Comparison of ENCODE assay signal across 15 cellular contexts in the genomic region with DNA sequence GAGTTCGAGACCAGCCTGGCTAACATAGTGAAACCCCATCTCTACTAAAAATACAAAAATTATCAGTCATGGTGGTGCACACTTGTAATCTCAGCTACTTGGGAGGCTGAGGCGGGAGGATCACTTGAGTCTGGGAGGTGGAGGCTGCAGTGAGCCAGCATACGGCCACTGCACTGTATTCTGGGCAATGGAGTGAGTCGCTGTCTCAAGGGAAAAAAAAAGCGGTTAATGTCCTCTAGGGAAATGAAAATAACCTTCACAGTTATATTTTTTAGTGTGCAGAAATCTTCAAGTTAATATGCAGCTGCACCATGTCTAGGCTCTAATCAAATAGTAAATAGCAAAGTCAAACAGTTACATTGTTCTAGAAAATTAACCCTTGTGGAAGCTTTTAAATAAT. TPM values are rescaled to one million over a fixed set of nuclear protein-coding genes. Genes with fewer than 3 reads are reported as not detected.
DNase-seq lines count a peak whose midpoint lies in the region; ATAC-seq and TF ChIP-seq lines count a peak whose summit lies in the region.
"Had no signal": no experiment of that assay in that cellular context is flagged by ENCODE, and none has a peak within 500 bp of the region (broad histone marks: within the 10 kb centered on the region; RNA-seq: fewer than 3 reads in every experiment).

No MANE protein-coding gene starts in this region.

- no peaks in the 10 kb centered on the region for H4K20me1 ChIP-seq in Karpas-422 (ENCODE audit: insufficient read depth, low read depth, low read length)

- H3K9me3 ChIP-seq in Karpas-422 (ENCODE audit: low read length): no peaks in the 10 kb centered on the region
- no peaks in the 10 kb centered on the region for H3K9me3 ChIP-seq in esophagus squamous epithelium

- 79 to 81% methylated on average over 5 of the region's 5 CpGs for WGBS in esophagus squamous epithelium, 2 donors

- H3K4me2 ChIP-seq in Karpas-422 (ENCODE audit: low read depth, low read length, poor library complexity, severe bottlenecking): no peak overlapping the region

- H3K4me1 ChIP-seq in Karpas-422 (ENCODE audit: low read length) (peaks cover 6% of the 10 kb centered on the region), esophagus squamous epithelium (no peaks in the 10 kb centered on the region)

- DNase-seq in Karpas-422 (peak; percentile 72), activated B cell treated with CpG ODN at 0.5 μM for 24 hours (no peak), osteocyte (ENCODE audit: extremely low spot score, unreplicated experiment) (peak; percentile 38), esophagus squamous epithelium (lab: John Stamatoyannopoulos, UW) (no peak), D341Med (ENCODE audit: low spot score) (no peak)
- DNase-seq in stimulated activated CD4-positive, alpha-beta T cell treated with anti-CD3 and anti-CD28 coated beads, Interleukin-2, amount 100 ng/mL, for 24 hours: no peak
- DNase-seq: ACHN; CD4-positive, alpha-beta memory T cell; DMS79 treated with DMSO at 0.1 percent for 48 hours; GF-D8; GOT3; H9 had no signal

- H3K9ac ChIP-seq in Karpas-422 (ENCODE audit: low read length): no peak overlapping the region

- CTCF ChIA-PET in activated B cell treated with CpG ODN at 0.5 μM for 24 hours (lab: Charles Lee): interaction anchor here (1.0 kb wide), 1 partner anchor 88 kb away, joined by 5 read pairs; no protein-coding TSS in a partner anchor

- no peaks in the 10 kb centered on the region for H3K9me2 ChIP-seq in Karpas-422 (replicated peaks; ENCODE audit: insufficient read depth, low read length)

- peak; percentile 79 for ATAC-seq in activated B cell treated with CpG ODN at 0.5 μM for 24 hours (ENCODE audit: low read depth)
- ATAC-seq in HG03159 (IDR thresholded peaks at IDR 0.05; ENCODE audit: unreplicated experiment): no peak
- ATAC-seq: HepG2 had no signal

- TF ChIP-seq CTCF in activated B cell treated with CpG ODN at 0.5 μM for 24 hours (IDR thresholded peaks at IDR 0.05) (no peak), osteocyte (IDR thresholded peaks at IDR 0.05) (no peak), esophagus squamous epithelium (IDR thresholded peaks at IDR 0.05) (no peak)

- H3K36me3 ChIP-seq in Karpas-422 (ENCODE audit: insufficient read depth, low read length) (no peaks in the 10 kb centered on the region), esophagus squamous epithelium (no peaks in the 10 kb centered on the region)

- no peak overlapping the region for H2AFZ ChIP-seq in Karpas-422 (ENCODE audit: low read length)

- intact Hi-C loops in activated B cell treated with CpG ODN at 0.5 μM for 24 hours (cut with micrococcal nuclease): loop anchor here (1.0 kb wide), 2 partner anchors 12 to 14 kb away; no protein-coding TSS in a partner anchor
- intact Hi-C loops in esophagus squamous epithelium (cut with DNase I): no loop called here

- no peak overlapping the region for H3K4me3 ChIP-seq in Karpas-422 (ENCODE audit: low read length)
- H3K4me3 ChIP-seq in esophagus squamous epithelium: no peak overlapping the region

- no peak overlapping the region for H3K27ac ChIP-seq in Karpas-422 (ENCODE audit: low read length)
- H3K27ac ChIP-seq in esophagus squamous epithelium: no peak overlapping the region

- POLR2A ChIA-PET in activated B cell treated with CpG ODN at 0.5 μM for 24 hours (lab: Charles Lee): interaction anchor here (0.5 to 0.6 kb wide), 2 partner anchors 55 to 70 kb away, joined by 3 to 5 read pairs; no protein-coding TSS in a partner anchor

- H3K4me3 Mint-ChIP-seq in activated B cell treated with CpG ODN at 0.5 μM for 24 hours: no peak overlapping the region
- H3K4me3 Mint-ChIP-seq in osteocyte (ENCODE audit: unreplicated experiment): no peak overlapping the region
- H3K4me3 Mint-ChIP-seq: CD14-positive monocyte; CD4-positive, alpha-beta memory T cell; H9 had no signal

- no peak for TF ChIP-seq POLR2A in esophagus squamous epithelium (IDR thresholded peaks at IDR 0.05)

- H3K27me3 ChIP-seq in Karpas-422 (ENCODE audit: low read length) (no peaks in the 10 kb centered on the region), esophagus squamous epithelium (no peaks in the 10 kb centered on the region)

- H3K79me2 ChIP-seq in Karpas-422 (ENCODE audit: low read length): no peaks in the 10 kb centered on the region

- peak overlapping the region; percentile 31 for H3K27ac Mint-ChIP-seq in activated B cell treated with CpG ODN at 0.5 μM for 24 hours
- no peak overlapping the region for H3K27ac Mint-ChIP-seq in osteocyte (ENCODE audit: unreplicated experiment)
- H3K27ac Mint-ChIP-seq: H9 had no signal

- H3K4me1 Mint-ChIP-seq in activated B cell treated with CpG ODN at 0.5 μM for 24 hours: peaks cover 17% of the 10 kb centered on the region
- H3K4me1 Mint-ChIP-seq in osteocyte (ENCODE audit: unreplicated experiment): no peaks in the 10 kb centered on the region
- H3K4me1 Mint-ChIP-seq: H9 had no signal

- H3K36me3 Mint-ChIP-seq in activated B cell treated with CpG ODN at 0.5 μM for 24 hours (ENCODE audit: low read depth) (no peaks in the 10 kb centered on the region), osteocyte (ENCODE audit: unreplicated experiment) (no peaks in the 10 kb centered on the region)
- H3K36me3 Mint-ChIP-seq: CD4-positive, alpha-beta memory T cell had no signal

- no peaks in the 10 kb centered on the region for H3K9me3 Mint-ChIP-seq in activated B cell treated with CpG ODN at 0.5 μM for 24 hours
- no peaks in the 10 kb centered on the region for H3K9me3 Mint-ChIP-seq in osteocyte (ENCODE audit: unreplicated experiment)
- H3K9me3 Mint-ChIP-seq: CD4-positive, alpha-beta memory T cell had no signal

- H3K27me3 Mint-ChIP-seq in activated B cell treated with CpG ODN at 0.5 μM for 24 hours (no peaks in the 10 kb centered on the region), osteocyte (ENCODE audit: unreplicated experiment) (peaks cover 3% of the 10 kb centered on the region)
- H3K27me3 Mint-ChIP-seq: CD4-positive, alpha-beta memory T cell had no signal

RNA-seq across cellular contexts. Expression of a gene that starts 14.8 kb away (rescaled TPM):
- total RNA-seq in Karpas-422 (2014; rRNA removed; shearing (Covaris generic); ENCODE audit: low replicate concordance): 2.6 and 4.0 TPM in 2 replicates
- total RNA-seq in activated B cell treated with CpG ODN at 0.5 μM for 24 hours (4.0 and 4.1 TPM in 2 replicates), osteocyte (3.8 and 4.1 TPM in 2 replicates), esophagus squamous epithelium (1 to 10 TPM in 3 of 4 donors, under 1 TPM in 1; 0.80 to 3.1 (median 1.2) TPM)

RNA-seq across cellular contexts. Expression of a gene that starts 14.9 kb away (rescaled TPM):
- total RNA-seq in Karpas-422 (2014; rRNA removed; shearing (Covaris generic); ENCODE audit: low replicate concordance): 51.3 and 55.6 TPM in 2 replicates
- total RNA-seq in activated B cell treated with CpG ODN at 0.5 μM for 24 hours (18.0 and 21.8 TPM in 2 replicates), osteocyte (26.6 and 27.2 TPM in 2 replicates), esophagus squamous epithelium (10 to 100 TPM; 19.5 to 58.6 (median 21.6) TPM)

RNA-seq across cellular contexts. Expression of a gene that starts 42.4 kb away (rescaled TPM):
- 87.0 and 102 TPM in 2 replicates for total RNA-seq in Karpas-422 (2014; rRNA removed; shearing (Covaris generic); ENCODE audit: low replicate concordance)
- total RNA-seq in activated B cell treated with CpG ODN at 0.5 μM for 24 hours (73.7 and 87.1 TPM in 2 replicates), osteocyte (76.7 and 79.4 TPM in 2 replicates), esophagus squamous epithelium (10 to 100 TPM; 24.6 to 42.9 (median 38.8) TPM)

RNA-seq across cellular contexts. Expression of a gene that starts 57.8 kb away (rescaled TPM):
- total RNA-seq in Karpas-422 (2014; rRNA removed; shearing (Covaris generic); ENCODE audit: low replicate concordance): 0.52 and 1.0 TPM in 2 replicates
- total RNA-seq in activated B cell treated with CpG ODN at 0.5 μM for 24 hours: 88.5 and 92.4 TPM in 2 replicates
- 0.13 and 0.24 TPM in 2 replicates for total RNA-seq in osteocyte
- 1 to 10 TPM in 1 of 4 donors, under 1 TPM in 2, not detected in 1; 0.18 to 4.8 (median 0.70) TPM for total RNA-seq in esophagus squamous epithelium
- total RNA-seq: HepG2 had no signal

Comparison
In these comparisons a context has a peak if more than half of its experiments do, and no peak if none do; other contexts are left out.
1. DNase-seq: peak in Karpas-422 (single experiment) and osteocyte (single experiment); none in activated B cell treated with CpG ODN at 0.5 μM for 24 hours (single experiment), stimulated activated CD4-positive, alpha-beta T cell treated with anti-CD3 and anti-CD28 coated beads, Interleukin-2, amount 100 ng/mL, for 24 hours (0 of 2), esophagus squamous epithelium (single experiment) and D341Med (single experiment).